Comparison of ENCODE assay signal across 8 cellular contexts in the genomic region with DNA sequence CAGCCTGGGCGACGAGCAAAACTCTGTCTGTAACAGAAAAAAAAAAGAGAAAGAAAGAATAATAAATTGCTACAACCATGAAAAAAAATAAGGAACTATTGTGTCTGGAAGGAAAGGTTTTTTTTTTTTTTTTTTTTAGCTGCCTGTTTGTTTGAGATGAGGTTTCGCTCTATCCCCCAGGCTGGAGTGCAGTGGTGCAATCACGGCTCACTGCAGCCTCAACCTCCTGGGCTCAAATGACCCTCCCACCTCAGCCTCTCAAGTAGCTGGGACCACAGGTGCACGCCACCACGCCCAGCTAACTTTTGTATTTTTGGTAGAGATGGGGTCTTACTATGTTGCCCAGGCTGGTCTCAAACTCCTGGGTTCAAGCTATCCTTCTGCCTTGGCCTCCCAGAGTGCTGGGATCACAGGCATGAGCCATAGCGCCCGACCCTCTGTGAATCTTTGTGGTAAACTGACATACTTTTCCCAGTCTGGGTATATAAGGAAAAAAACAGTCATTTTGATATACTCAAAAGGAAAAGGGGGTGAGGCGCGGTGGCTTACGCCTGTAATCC. TPM values are rescaled to one million over a fixed set of nuclear protein-coding genes. Genes with fewer than 3 reads are reported as not detected.
DNase-seq lines count a peak whose midpoint lies in the region; ATAC-seq and TF ChIP-seq lines count a peak whose summit lies in the region.
"Not testable (repeated sequence)": the region's sequence is repeated elsewhere in the genome, so short reads cannot be mapped to it uniquely, and the experiment has no call there.

No MANE protein-coding gene starts in this region.

- not testable (repeated sequence) for BruUV-seq in OCI-LY7 (replicated peaks; lab: Mats Ljungman, UMichigan)

- intact Hi-C loops in OCI-LY7 (cut with micrococcal nuclease; ENCODE audit: unreplicated experiment) = loop anchor here (10.0 kb wide), 1 partner anchor 533 kb away; no protein-coding TSS in a partner anchor
- intact Hi-C loops in psoas muscle (cut with DNase I); transverse colon (cut with DNase I; ENCODE audit: low total_unique reads): not testable (repeated sequence)

- H3K4me3 ChIP-seq in BLaER1; HEK293 (ENCODE audit: low read depth, low read length); duodenal mucosa (ENCODE audit: low read depth in 1 of 2, low read length in 2 of 2); psoas muscle; transverse colon: not testable (repeated sequence)
- H3K4me3 ChIP-seq in OCI-LY7 (ENCODE audit: low read depth, low read length, poor library complexity, severe bottlenecking) = peak overlapping the region; percentile 62

- not testable (repeated sequence) for TF ChIP-seq EP300 in transverse colon (IDR thresholded peaks at IDR 0.05; ENCODE audit: low read depth)

- H3K4me2 ChIP-seq in BLaER1 = peak overlapping the region; percentile 88
- peak overlapping the region; percentile 97 for H3K4me2 ChIP-seq in OCI-LY7 (ENCODE audit: low read length)

- peaks cover 61% of the 10 kb centered on the region for H4K20me1 ChIP-seq in BLaER1
- not testable (repeated sequence) for H4K20me1 ChIP-seq in OCI-LY7 (ENCODE audit: insufficient read depth, low read length)

- H3K27ac ChIP-seq in BLaER1 (peak overlapping the region; percentile 45), OCI-LY7 (ENCODE audit: low read depth, low read length, poor library complexity, severe bottlenecking) (peak overlapping the region; percentile 94), duodenal mucosa (ENCODE audit: low read depth, low read length) (peak overlapping the region; percentile 50), layer of hippocampus (ENCODE audit: low read depth, low read length) (peak overlapping the region; percentile 38), psoas muscle (peak overlapping the region; percentile 67), transverse colon (peak overlapping the region; percentile 94 to 99 (median 98))
- H3K27ac ChIP-seq in HEK293 (ENCODE audit: extremely low read depth, low read depth, low read length) = not testable (repeated sequence)

- H3K4me1 ChIP-seq in BLaER1 (peaks cover 89% of the 10 kb centered on the region), OCI-LY7 (ENCODE audit: insufficient read depth, low read length, poor library complexity, severe bottlenecking) (peaks cover 72% of the 10 kb centered on the region), duodenal mucosa (ENCODE audit: control insufficient read depth in 1 of 2, insufficient read depth in 2 of 2, low read length in 2 of 2) (peaks cover 28 to 51% of the 10 kb centered on the region in 2 donors), psoas muscle (peaks cover 34% of the 10 kb centered on the region), transverse colon (peaks cover 6 to 81% (median 58%) of the 10 kb centered on the region in 4 donors)
- H3K4me1 ChIP-seq in HEK293 (ENCODE audit: control insufficient read depth, insufficient read depth, low read length) = not testable (repeated sequence)

- POLR2A ChIA-PET in HEK293 (lab: Yijun Ruan, JAX) (interaction anchor here (0.6 to 0.7 kb wide), 3 partner anchors 75 to 593 kb away, joined by 5 to 7 read pairs (median 6); no protein-coding TSS in a partner anchor), OCI-LY7 (lab: Charles Lee) (interaction anchor here (0.8 to 2.0 kb wide), 4 partner anchors 8 to 60 kb away, joined by 3 to 8 read pairs (median 3); no protein-coding TSS in a partner anchor)
- POLR2A ChIA-PET in activated CD4-positive, alpha-beta memory T cell treated with anti-CD3 and anti-CD28 coated beads, Interleukin-2, amount 10 ng/mL, durations not matched to agents 7 days and 5 days (lab: Charles Lee) = interaction anchor here (1.1 to 5.0 kb wide), 4 partner anchors 7 to 41 kb away, joined by 3 to 118 read pairs (median 14); no protein-coding TSS in a partner anchor

- in situ Hi-C loops in transverse colon (cut with MboI; ENCODE audit: low pct_ligation_motif_present in 1 of 4, low pct_unique_long_range_greater_than_20kb in 1 of 4, low sequenced_read_pairs in 3 of 4) = not testable (repeated sequence)

- 95 to 97% (median 96%) methylated on average over 11 of the region's 11 CpGs for WGBS in psoas muscle, 3 donors
- 89 to 93% methylated on average over 11 of the region's 11 CpGs for WGBS in transverse colon (ENCODE audit: low coverage in 1 of 2), 2 donors

- H3K36me3 Mint-ChIP-seq in activated CD4-positive, alpha-beta memory T cell treated with anti-CD3 and anti-CD28 coated beads, Interleukin-2, amount 10 ng/mL, durations not matched to agents 7 days and 5 days (ENCODE audit: low read depth) = peaks cover 52% of the 10 kb centered on the region

- H3K9ac ChIP-seq in BLaER1; duodenal mucosa (ENCODE audit: low read depth in 1 of 2, low read length in 2 of 2): not testable (repeated sequence)

- not testable (repeated sequence) for TF ChIP-seq CTCF in HEK293 (tag by site-specific recombination; IDR thresholded peaks at IDR 0.05); OCI-LY7 (conservative IDR thresholded peaks at IDR 0.05; ENCODE audit: low read length); psoas muscle (IDR thresholded peaks at IDR 0.05); transverse colon (IDR thresholded peaks at IDR 0.05)

- not testable (repeated sequence) for H3K9me2 ChIP-seq in OCI-LY7 (ENCODE audit: insufficient read depth, low read length)

- H3K27me3 ChIP-seq in BLaER1; duodenal mucosa (ENCODE audit: control insufficient read depth in 1 of 2, insufficient read depth in 2 of 2, low read length in 2 of 2); layer of hippocampus (ENCODE audit: control insufficient read depth, insufficient read depth, low read length); psoas muscle (ENCODE audit: insufficient read depth in 3 of 3, low read length in 2 of 3); transverse colon: not testable (repeated sequence)

- H3K9me3 ChIP-seq in BLaER1; HEK293 (ENCODE audit: control insufficient read depth, insufficient read depth, low read depth, low read length); OCI-LY7 (ENCODE audit: low read length); duodenal mucosa (ENCODE audit: control insufficient read depth in 1 of 2, low read length in 2 of 2); psoas muscle; transverse colon: not testable (repeated sequence)

- not testable (repeated sequence) for H3K9me3 Mint-ChIP-seq in activated CD4-positive, alpha-beta memory T cell treated with anti-CD3 and anti-CD28 coated beads, Interleukin-2, amount 10 ng/mL, durations not matched to agents 7 days and 5 days

- not testable (repeated sequence) for H3K4me3 Mint-ChIP-seq in activated CD4-positive, alpha-beta memory T cell treated with anti-CD3 and anti-CD28 coated beads, Interleukin-2, amount 10 ng/mL, durations not matched to agents 7 days and 5 days

- peaks cover 61% of the 10 kb centered on the region for H3K4me1 Mint-ChIP-seq in activated CD4-positive, alpha-beta memory T cell treated with anti-CD3 and anti-CD28 coated beads, Interleukin-2, amount 10 ng/mL, durations not matched to agents 7 days and 5 days

- ATAC-seq in psoas muscle = not testable (repeated sequence)

- H2AFZ ChIP-seq in OCI-LY7 (ENCODE audit: low read length) = not testable (repeated sequence)

- H3K79me2 ChIP-seq in OCI-LY7 (ENCODE audit: insufficient read depth, low read depth, low read length) = peaks cover 38% of the 10 kb centered on the region

- DNase-seq in OCI-LY7 (ENCODE audit: low spot score); activated CD4-positive, alpha-beta memory T cell treated with anti-CD3 and anti-CD28 coated beads, Interleukin-2, amount 10 ng/mL, durations not matched to agents 7 days and 5 days; psoas muscle; transverse colon: not testable (repeated sequence)

- TF ChIP-seq POLR2A in transverse colon (IDR thresholded peaks at IDR 0.05) = not testable (repeated sequence)

- CTCF ChIA-PET in HEK293 (lab: Yijun Ruan, JAX) = interaction anchor here (0.7 kb wide), 1 partner anchor 12 kb away, joined by 5 read pairs; no protein-coding TSS in a partner anchor
- CTCF ChIA-PET in OCI-LY7 (lab: Charles Lee; ENCODE audit: unreplicated experiment) = not testable (repeated sequence)
- CTCF ChIA-PET in activated CD4-positive, alpha-beta memory T cell treated with anti-CD3 and anti-CD28 coated beads, Interleukin-2, amount 10 ng/mL, durations not matched to agents 7 days and 5 days (lab: Charles Lee) = interaction anchor here (0.7 to 5.1 kb wide), 3 partner anchors 7 to 194 kb away, joined by 3 to 54 read pairs (median 4); no protein-coding TSS in a partner anchor

- not testable (repeated sequence) for H3K36me3 ChIP-seq in BLaER1; duodenal mucosa (ENCODE audit: control insufficient read depth in 1 of 2, insufficient read depth in 2 of 2, low read length in 2 of 2); psoas muscle (ENCODE audit: insufficient read depth in 1 of 2, low read depth in 1 of 2); transverse colon
- H3K36me3 ChIP-seq in HEK293 (ENCODE audit: control insufficient read depth in 2 of 2, insufficient read depth in 1 of 2, low read length in 2 of 2) (peaks cover 4 to 14% of the 10 kb centered on the region in 2 experiments; a peak in 2 of 3 replicates), OCI-LY7 (ENCODE audit: insufficient read depth, low read length) (peaks cover 17% of the 10 kb centered on the region)

- H3K27me3 Mint-ChIP-seq in activated CD4-positive, alpha-beta memory T cell treated with anti-CD3 and anti-CD28 coated beads, Interleukin-2, amount 10 ng/mL, durations not matched to agents 7 days and 5 days = not testable (repeated sequence)

- peak overlapping the region; percentile 26 for H3K27ac Mint-ChIP-seq in activated CD4-positive, alpha-beta memory T cell treated with anti-CD3 and anti-CD28 coated beads, Interleukin-2, amount 10 ng/mL, durations not matched to agents 7 days and 5 days

RNA-seq across cellular contexts. Expression of a gene that starts 4.1 kb away (rescaled TPM):
- total RNA-seq in OCI-LY7 (2014; rRNA removed; shearing (Covaris generic)) = 41.7 and 54.6 TPM in 2 replicates
- total RNA-seq in OCI-LY7 (2022) (87.5 and 111 TPM in 2 replicates), psoas muscle (10 to 100 TPM in 3 of 4 donors, 1 to 10 TPM in 1; 9.9 to 19.8 (median 17.2) TPM), transverse colon (10 to 100 TPM; 18.7 to 74.2 (median 46.1) TPM)
- 100 to 1,000 TPM; 242 to 251 TPM for total RNA-seq in activated CD4-positive, alpha-beta memory T cell treated with anti-CD3 and anti-CD28 coated beads, Interleukin-2, amount 10 ng/mL, durations not matched to agents 7 days and 5 days
- 10 to 100 TPM in 2 of 3 donors, 1 to 10 TPM in 1; 8.3 to 13.5 (median 11.3) TPM for polyA plus RNA-seq in psoas muscle

RNA-seq across cellular contexts. Expression of a gene that starts 4.7 kb away (rescaled TPM):
- total RNA-seq in OCI-LY7 (2014; rRNA removed; shearing (Covaris generic)) = 11.2 and 12.9 TPM in 2 replicates
- total RNA-seq in OCI-LY7 (2022) = 6.1 and 7.3 TPM in 2 replicates
- 10 to 100 TPM; 10.3 to 10.5 TPM for total RNA-seq in activated CD4-positive, alpha-beta memory T cell treated with anti-CD3 and anti-CD28 coated beads, Interleukin-2, amount 10 ng/mL, durations not matched to agents 7 days and 5 days
- 1 to 10 TPM in 3 of 4 donors, under 1 TPM in 1; 0.89 to 2.8 (median 1.4) TPM for total RNA-seq in psoas muscle
- polyA plus RNA-seq in psoas muscle = 1 to 10 TPM in 2 of 3 donors, under 1 TPM in 1; 0.69 to 3.0 (median 2.0) TPM
- 1 to 10 TPM in 2 of 4 donors, not detected in 2; 2.3 to 5.4 TPM for total RNA-seq in transverse colon

RNA-seq across cellular contexts. Expression of a gene that starts 41.0 kb away (rescaled TPM):
- 97.0 and 115 TPM in 2 replicates for total RNA-seq in OCI-LY7 (2014; rRNA removed; shearing (Covaris generic))
- total RNA-seq in OCI-LY7 (2022) (200 and 225 TPM in 2 replicates), psoas muscle (1,000 to 10,000 TPM in 2 of 4 donors, 100 to 1,000 TPM in 2; 793 to 2,795 (median 946) TPM), transverse colon (100 to 1,000 TPM; 189 to 279 (median 236) TPM)
- 100 to 1,000 TPM; 239 to 253 TPM for total RNA-seq in activated CD4-positive, alpha-beta memory T cell treated with anti-CD3 and anti-CD28 coated beads, Interleukin-2, amount 10 ng/mL, durations not matched to agents 7 days and 5 days
- 1,000 to 10,000 TPM in 2 of 3 donors, 100 to 1,000 TPM in 1; 888 to 1,268 (median 1,190) TPM for polyA plus RNA-seq in psoas muscle

RNA-seq across cellular contexts. Expression of a gene that starts 59.3 kb away (rescaled TPM):
- 56.6 and 80.0 TPM in 2 replicates for total RNA-seq in OCI-LY7 (2014; rRNA removed; shearing (Covaris generic))
- total RNA-seq in OCI-LY7 (2022) (95.0 and 99.8 TPM in 2 replicates), psoas muscle (100 to 1,000 TPM in 2 of 4 donors, 10 to 100 TPM in 2; 71.9 to 103 (median 91.4) TPM), transverse colon (100 to 1,000 TPM; 101 to 189 (median 152) TPM)
- 100 to 1,000 TPM; 104 to 105 TPM for total RNA-seq in activated CD4-positive, alpha-beta memory T cell treated with anti-CD3 and anti-CD28 coated beads, Interleukin-2, amount 10 ng/mL, durations not matched to agents 7 days and 5 days
- polyA plus RNA-seq in psoas muscle = 100 to 1,000 TPM in 1 of 3 donors, 10 to 100 TPM in 2; 51.5 to 120 (median 76.0) TPM
